In genomic region chr3:180391001-180391400, GRCh38 we compare ENCODE assay signal across 31 cellular contexts.
"Had no signal": no experiment of that assay in that cellular context is flagged by ENCODE, and none has a peak within 500 bp of the region (broad histone marks: within the 10 kb centered on the region; RNA-seq: fewer than 3 reads in every experiment).

No MANE protein-coding gene starts in this region.

- DNase-seq: activated CD4-positive, alpha-beta memory T cell treated with anti-CD3 and anti-CD28 coated beads for 36 hours; activated CD4-positive, alpha-beta T cell treated with anti-CD3 and anti-CD28 coated beads for 36 hours; activated CD4-positive, alpha-beta T cell treated with anti-CD3 and anti-CD28 coated beads, Interleukin-2, amount 10 ng/mL, durations not matched to agents 24 days and 14 days; activated CD4-positive, CD25-positive, alpha-beta regulatory T cell; activated CD4-positive, CD25-positive, alpha-beta regulatory T cell treated with anti-CD3 and anti-CD28 coated beads, Interleukin-2, amount 50 U/mL, for 72 hours; activated CD8-positive, alpha-beta memory T cell treated with anti-CD3 and anti-CD28 coated beads, Interleukin-2, amount 10 ng/mL, durations not matched to agents 7 days and 5 days; activated CD8-positive, alpha-beta memory T cell treated with anti-CD3 and anti-CD28 coated beads, Interleukin-2, amount 50 U/mL, for 4 hours; activated CD8-positive, alpha-beta T cell treated with anti-CD3 and anti-CD28 coated beads, Interleukin-2, amount 10 ng/mL, durations not matched to agents 7 days and 5 days; activated gamma-delta T cell; activated naive CD4-positive, alpha-beta T cell; activated naive CD4-positive, alpha-beta T cell treated with anti-CD3 and anti-CD28 coated beads, Interleukin-2, amount 10 ng/mL, durations not matched to agents 7 days and 5 days; activated naive CD8-positive, alpha-beta T cell treated with anti-CD3 and anti-CD28 coated beads, Interleukin-2, amount 10 ng/mL, durations not matched to agents 7 days and 5 days; activated T-cell treated with anti-CD3 and anti-CD28 coated beads for 4 hours; activated T-cell treated with anti-CD3 and anti-CD28 coated beads, Interleukin-2, amount 50 U/mL, for 24 hours; activated T-cell treated with anti-CD3 and anti-CD28 coated beads, Interleukin-2, amount 50 U/mL, for 72 hours; central memory CD4-positive, alpha-beta T cell; cerebellar nuclear complex; dorsolateral prefrontal cortex; effector memory CD4-positive, alpha-beta T cell; endodermal cell; foreskin melanocyte; head of caudate nucleus; T-cell; T-helper 9 cell had no signal

- H3K9me3 ChIP-seq: ascending aorta, breast epithelium, gastroesophageal sphincter had no signal

- H3K27me3 ChIP-seq: ascending aorta, breast epithelium, cardiac muscle cell, dorsolateral prefrontal cortex, gastroesophageal sphincter had no signal

- H3K4me3 ChIP-seq: ascending aorta, breast epithelium, cardiac muscle cell, coronary artery, dorsolateral prefrontal cortex, gastroesophageal sphincter had no signal

- H3K27ac ChIP-seq: ascending aorta, breast epithelium, cardiac muscle cell, coronary artery, dorsolateral prefrontal cortex, gastroesophageal sphincter had no signal

- H3K4me1 ChIP-seq: ascending aorta, breast epithelium, gastroesophageal sphincter had no signal

- ATAC-seq: activated CD4-positive, alpha-beta T cell treated with anti-CD3 and anti-CD28 coated beads for 36 hours; activated CD8-positive, alpha-beta memory T cell treated with anti-CD3 and anti-CD28 coated beads, Interleukin-2, amount 10 ng/mL, durations not matched to agents 7 days and 5 days; activated CD8-positive, alpha-beta T cell treated with anti-CD3 and anti-CD28 coated beads, Interleukin-2, amount 10 ng/mL, durations not matched to agents 7 days and 5 days; activated naive CD4-positive, alpha-beta T cell treated with anti-CD3 and anti-CD28 coated beads, Interleukin-2, amount 50 U/mL, for 72 hours; activated T-cell treated with anti-CD3 and anti-CD28 coated beads, Interleukin-2, amount 50 U/mL, for 72 hours; esophagus mucosa; gastroesophageal sphincter; T-cell had no signal

- H3K36me3 ChIP-seq: ascending aorta, breast epithelium, cardiac muscle cell, gastroesophageal sphincter had no signal
